1 cellular context compared by ENCODE assay signal in the genomic region with DNA sequence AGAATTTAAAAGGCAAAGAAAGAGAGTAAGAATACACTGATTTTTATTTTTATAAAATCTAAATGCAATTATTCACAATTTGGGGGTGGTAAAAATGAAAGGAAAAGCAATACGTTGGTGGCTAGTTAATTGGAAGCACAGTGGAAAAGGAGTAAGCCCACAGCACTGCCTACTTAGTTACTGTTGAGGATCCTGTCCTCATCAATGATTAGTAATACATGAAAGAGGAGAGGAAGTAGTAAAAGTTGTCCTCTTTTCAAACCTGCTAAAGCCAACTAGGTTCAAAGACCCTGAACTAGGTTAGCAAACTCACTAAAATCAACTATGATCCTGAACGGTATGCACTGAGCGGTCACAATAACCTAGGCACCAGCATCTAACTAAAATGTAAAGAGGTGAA.
TF ChIP-seq lines count a peak whose summit lies in the region.

No MANE protein-coding gene starts in this region.

TF ChIP-seq in HepG2, 621 proteins besides CTCF, POLR2A, EP300 and RAD21:
- TF ChIP-seq MED1 (CRISPR knock-in tag; IDR thresholded peaks at IDR 0.05): no peak
- peak; percentile 70; the same call in 1 of the 2 replicates for TF ChIP-seq ZNF205 (CRISPR knock-in tag; IDR thresholded peaks at IDR 0.05)
